ENCODE assay signal across 10 cellular contexts in genomic region chr12:50101663-50102062, GRCh38. TPM values are rescaled to one million over a fixed set of nuclear protein-coding genes. Genes with fewer than 3 reads are reported as not detected.
A peak's percentile ranks its signal among the peaks of the same experiment; 100 is the strongest.
DNase-seq lines count a peak whose midpoint lies in the region; ATAC-seq and TF ChIP-seq lines count a peak whose summit lies in the region.
"Had no signal": no experiment of that assay in that cellular context is flagged by ENCODE, and none has a peak within 500 bp of the region (broad histone marks: within the 10 kb centered on the region; RNA-seq: fewer than 3 reads in every experiment).

No MANE protein-coding gene starts in this region.

- H3K4me3 Mint-ChIP-seq in stimulated activated naive B cell treated with anti-CD40 and anti-IgM and Interleukin-4, amounts not matched to agents 10 μg/mL and 1 μg/mL and 100 μg/mL, for 72 hours, result no peak overlapping the region

- TF ChIP-seq CTCF in GM12864 (IDR thresholded peaks at IDR 0.05; ENCODE audit: low read depth, low read length, missing control alignments) (peak; percentile 27), osteoblast (IDR thresholded peaks at IDR 0.05; ENCODE audit: extremely low read depth, low read depth, low read length) (peak; percentile 58)

- H3K79me2 ChIP-seq in osteoblast (ENCODE audit: insufficient read depth, low read length), result no peaks in the 10 kb centered on the region

- peaks cover 32% of the 10 kb centered on the region for H3K36me3 ChIP-seq in osteoblast (ENCODE audit: insufficient read depth, low read length)

- H3K27me3 Mint-ChIP-seq in stimulated activated naive B cell treated with anti-CD40 and anti-IgM and Interleukin-4, amounts not matched to agents 10 μg/mL and 1 μg/mL and 100 μg/mL, for 72 hours, result no peaks in the 10 kb centered on the region

- no peaks in the 10 kb centered on the region for H4K20me1 ChIP-seq in osteoblast (ENCODE audit: insufficient read depth, low read length)

- no peak overlapping the region for H3K27ac ChIP-seq in osteoblast (ENCODE audit: low read depth, low read length)

- H3K27me3 ChIP-seq in osteoblast (ENCODE audit: insufficient read depth, low read length), result no peaks in the 10 kb centered on the region

- H3K27ac Mint-ChIP-seq in stimulated activated naive B cell treated with anti-CD40 and anti-IgM and Interleukin-4, amounts not matched to agents 10 μg/mL and 1 μg/mL and 100 μg/mL, for 72 hours, result no peak overlapping the region

- no peak for ATAC-seq in stimulated activated naive B cell treated with anti-CD40 and anti-IgM and Interleukin-4, amounts not matched to agents 10 μg/mL and 1 μg/mL and 100 μg/mL, for 72 hours (replicated peaks)
- ATAC-seq in HG02884 (IDR thresholded peaks at IDR 0.05; ENCODE audit: unreplicated experiment), result no peak
- ATAC-seq: stimulated activated naive CD8-positive, alpha-beta T cell treated with anti-CD3 and anti-CD28 coated beads, Interleukin-15, Interleukin-2, amounts not matched to agents 100 U/mL and 50 U/mL, for 24 hours had no signal

- no peaks in the 10 kb centered on the region for H3K9me3 ChIP-seq in osteoblast (ENCODE audit: low read depth, low read length)

- no peak overlapping the region for H3K4me2 ChIP-seq in osteoblast (ENCODE audit: insufficient read depth, low read length)

- peaks cover 47 to 73% of the 10 kb centered on the region in 2 donors for H3K36me3 Mint-ChIP-seq in stimulated activated naive B cell treated with anti-CD40 and anti-IgM and Interleukin-4, amounts not matched to agents 10 μg/mL and 1 μg/mL and 100 μg/mL, for 72 hours

- peaks cover 18% of the 10 kb centered on the region for H3K4me1 ChIP-seq in osteoblast (ENCODE audit: insufficient read depth, low read length)

- H3K9me3 Mint-ChIP-seq in stimulated activated naive B cell treated with anti-CD40 and anti-IgM and Interleukin-4, amounts not matched to agents 10 μg/mL and 1 μg/mL and 100 μg/mL, for 72 hours, result no peaks in the 10 kb centered on the region

- H3K4me1 Mint-ChIP-seq in stimulated activated naive B cell treated with anti-CD40 and anti-IgM and Interleukin-4, amounts not matched to agents 10 μg/mL and 1 μg/mL and 100 μg/mL, for 72 hours, result peaks cover 19 to 28% of the 10 kb centered on the region in 2 donors

- DNase-seq in GM12864 (ENCODE audit: low read depth) (no peak), NCI-H2171 (lab: John Stamatoyannopoulos, UW) (peak; percentile 14), dedifferentiated amniotic fluid mesenchymal stem cell (ENCODE audit: extremely low spot score) (peak; percentile 24), osteoblast (ENCODE audit: insufficient read length, low spot score, missing footprints) (peak; percentile 90), NCI-H1092 treated with DMSO at 0.1 percent for 48 hours (lab: John Stamatoyannopoulos, UW) (no peak)
- no peak for DNase-seq in stimulated activated naive B cell treated with anti-CD40 and anti-IgM and Interleukin-4, amounts not matched to agents 10 μg/mL and 1 μg/mL and 100 μg/mL, for 72 hours
- no peak for DNase-seq in stimulated activated CD4-positive, alpha-beta T cell treated with anti-CD3 and anti-CD28 coated beads, Interleukin-12 subunit alpha, Interleukin-12 subunit beta, amount 100 ng/mL, for 4 hours
- DNase-seq: activated CD4-positive, alpha-beta T cell treated with anti-CD3 and anti-CD28 coated beads, Interleukin-2, amount 50 U/mL, for 1 hour; stimulated activated naive CD8-positive, alpha-beta T cell treated with anti-CD3 and anti-CD28 coated beads, Interleukin-15, Interleukin-2, amounts not matched to agents 100 U/mL and 50 U/mL, for 24 hours had no signal

- H3K4me3 ChIP-seq in GM12864 (ENCODE audit: low read depth, low read length), result no peak overlapping the region
- no peak overlapping the region for H3K4me3 ChIP-seq in osteoblast (ENCODE audit: insufficient read depth, low read length)

- no peak overlapping the region for H2AFZ ChIP-seq in osteoblast (ENCODE audit: low read length)

RNA-seq across cellular contexts. Expression of gene GPD1, which starts 2.1 kb away (rescaled TPM):
- under 0.01 TPM in 1 of 2 replicates, not detected in the other for total RNA-seq in osteoblast

RNA-seq across cellular contexts. Expression of gene COX14, which starts 10.4 kb away (rescaled TPM):
- total RNA-seq in osteoblast, result 29.0 and 29.8 TPM in 2 replicates

RNA-seq across cellular contexts. Expression of gene SMARCD1, which starts 16.5 kb away (rescaled TPM):
- total RNA-seq in osteoblast, result 50.3 and 53.0 TPM in 2 replicates

RNA-seq across cellular contexts. Expression of gene ASIC1, which starts 44.3 kb away (rescaled TPM):
- total RNA-seq in osteoblast, result 0.72 and 0.88 TPM in 2 replicates

Comparison
In these comparisons a context has a peak if more than half of its experiments do, and no peak if none do; other contexts are left out.
1. DNase-seq: peak in NCI-H2171 (single experiment), dedifferentiated amniotic fluid mesenchymal stem cell (single experiment) and osteoblast (single experiment); none in GM12864 (single experiment), NCI-H1092 treated with DMSO at 0.1 percent for 48 hours (single experiment), stimulated activated naive B cell treated with anti-CD40 and anti-IgM and Interleukin-4, amounts not matched to agents 10 μg/mL and 1 μg/mL and 100 μg/mL, for 72 hours (single experiment) and stimulated activated CD4-positive, alpha-beta T cell treated with anti-CD3 and anti-CD28 coated beads, Interleukin-12 subunit alpha, Interleukin-12 subunit beta, amount 100 ng/mL, for 4 hours (single experiment).